Comparison of ENCODE assay signal across 15 cellular contexts in the genomic region with DNA sequence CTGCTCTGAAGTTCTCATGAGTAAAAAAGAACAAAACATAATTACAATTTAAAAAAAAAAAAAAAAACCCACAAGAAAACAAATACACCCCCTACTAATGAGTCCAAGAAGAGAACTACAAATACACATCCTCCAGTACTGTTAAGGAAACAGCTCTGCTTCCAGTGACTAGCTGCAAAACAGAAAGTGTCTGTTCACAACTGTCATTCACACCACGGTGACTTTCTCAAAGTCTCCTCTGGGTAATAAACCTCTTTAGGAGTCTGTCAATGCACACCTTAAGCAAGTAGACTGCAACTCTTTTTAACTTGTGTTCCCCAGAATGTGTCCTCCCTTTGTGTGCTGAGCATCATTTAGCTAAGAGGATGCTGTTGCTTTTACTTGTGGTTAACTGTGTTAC. TPM values are rescaled to one million over a fixed set of nuclear protein-coding genes. Genes with fewer than 3 reads are reported as not detected.
DNase-seq lines count a peak whose midpoint lies in the region; ATAC-seq and TF ChIP-seq lines count a peak whose summit lies in the region.
"Had no signal": no experiment of that assay in that cellular context is flagged by ENCODE, and none has a peak within 500 bp of the region (broad histone marks: within the 10 kb centered on the region; RNA-seq: fewer than 3 reads in every experiment).

No MANE protein-coding gene starts in this region.

- no peaks in the 10 kb centered on the region for H3K27me3 ChIP-seq in BE2C
- no peaks in the 10 kb centered on the region for H3K27me3 ChIP-seq in thyroid gland

- no peak overlapping the region for H3K27ac ChIP-seq in thyroid gland
- no peak overlapping the region for H3K27ac ChIP-seq in substantia nigra (ENCODE audit: low read depth, low read length, poor library complexity, severe bottlenecking)
- H3K27ac ChIP-seq: C4-2B had no signal

- WGBS in thyroid gland, 2 donors, result 59 to 66% methylated on average over 1 of the region's 1 CpG

- intact Hi-C loops in left ventricle myocardium superior (cut with micrococcal nuclease), result no loop called here
- intact Hi-C loops in left cardiac atrium (cut with DNase I), result no loop called here
- intact Hi-C loops in thyroid gland (cut with DNase I), result no loop called here

- no peak for TF ChIP-seq CTCF in BE2C (IDR thresholded peaks at IDR 0.05; ENCODE audit: low read depth, low read length)
- no peak for TF ChIP-seq CTCF in thyroid gland (IDR thresholded peaks at IDR 0.05)

- H3K27me3 Mint-ChIP-seq in T-helper 1 cell treated with Interleukin-12 subunit alpha and Interleukin-12 subunit beta and Interleukin-4 antibody, amounts not matched to agents 30 μg/mL and 1 μg/mL, for 36 hours (ENCODE audit: low read depth), result no peaks in the 10 kb centered on the region

- H3K4me1 ChIP-seq in BE2C (no peaks in the 10 kb centered on the region; the same call in 1 of the 2 replicates), thyroid gland (peaks cover 63 to 66% of the 10 kb centered on the region in 2 donors)

- H3K36me3 ChIP-seq in BE2C (peaks cover 46% of the 10 kb centered on the region), thyroid gland (no peaks in the 10 kb centered on the region)

- no peaks in the 10 kb centered on the region for H3K9me3 Mint-ChIP-seq in T-helper 1 cell treated with Interleukin-12 subunit alpha and Interleukin-12 subunit beta and Interleukin-4 antibody, amounts not matched to agents 30 μg/mL and 1 μg/mL, for 36 hours
- no peaks in the 10 kb centered on the region for H3K9me3 Mint-ChIP-seq in stimulated activated effector memory CD8-positive, alpha-beta T cell treated with anti-CD3 and anti-CD28 coated beads, Interleukin-12 subunit alpha, Interleukin-12 subunit beta, amount 100 ng/mL, for 72 hours
- H3K9me3 Mint-ChIP-seq: nephron had no signal

- peak overlapping the region; percentile 71 for H3K27ac Mint-ChIP-seq in T-helper 1 cell treated with Interleukin-12 subunit alpha and Interleukin-12 subunit beta and Interleukin-4 antibody, amounts not matched to agents 30 μg/mL and 1 μg/mL, for 36 hours
- H3K27ac Mint-ChIP-seq in stimulated activated effector memory CD8-positive, alpha-beta T cell treated with anti-CD3 and anti-CD28 coated beads, Interleukin-12 subunit alpha, Interleukin-12 subunit beta, amount 100 ng/mL, for 72 hours, result peak overlapping the region; percentile 8
- H3K27ac Mint-ChIP-seq: nephron had no signal

- peaks cover 55% of the 10 kb centered on the region for H3K4me1 Mint-ChIP-seq in T-helper 1 cell treated with Interleukin-12 subunit alpha and Interleukin-12 subunit beta and Interleukin-4 antibody, amounts not matched to agents 30 μg/mL and 1 μg/mL, for 36 hours (ENCODE audit: low read depth)
- peaks cover 82% of the 10 kb centered on the region for H3K4me1 Mint-ChIP-seq in stimulated activated effector memory CD8-positive, alpha-beta T cell treated with anti-CD3 and anti-CD28 coated beads, Interleukin-12 subunit alpha, Interleukin-12 subunit beta, amount 100 ng/mL, for 72 hours

- H3K9me3 ChIP-seq in BE2C, result no peaks in the 10 kb centered on the region
- no peaks in the 10 kb centered on the region for H3K9me3 ChIP-seq in thyroid gland

- H3K4me3 ChIP-seq in BE2C (ENCODE audit: low read depth, low read length) (no peak overlapping the region), thyroid gland (replicated peaks in 1 of 3) (no peak overlapping the region)

- DNase-seq in left ventricle myocardium superior (no peak), left cardiac atrium (no peak), BE2C (no peak), thyroid gland (no peak), substantia nigra (lab: John Stamatoyannopoulos, UW) (no peak)
- DNase-seq in stimulated activated effector memory CD8-positive, alpha-beta T cell treated with anti-CD3 and anti-CD28 coated beads, Interleukin-12 subunit alpha, Interleukin-12 subunit beta, amount 100 ng/mL, for 72 hours (ENCODE audit: low spot score in 2 of 2), result no peak
- DNase-seq: activated T-cell treated with anti-CD3 and anti-CD28 coated beads, Interleukin-2, amount 50 U/mL, for 1 hour; NCI-H146; NK-92 treated with Interleukin-12 subunit alpha and Interleukin-12 subunit beta, amount 100 ng/mL, for 24 hours; stimulated activated naive CD4-positive, alpha-beta T cell had no signal

- ATAC-seq in left ventricle myocardium superior (peak; percentile 12), left cardiac atrium (no peak), GM21723 (IDR thresholded peaks at IDR 0.05; ENCODE audit: unreplicated experiment) (peak; percentile 63)
- ATAC-seq in stimulated activated effector memory CD8-positive, alpha-beta T cell treated with anti-CD3 and anti-CD28 coated beads, Interleukin-12 subunit alpha, Interleukin-12 subunit beta, amount 100 ng/mL, for 72 hours, result peak; percentile 55
- ATAC-seq: esophagus mucosa had no signal

- H3K36me3 Mint-ChIP-seq in T-helper 1 cell treated with Interleukin-12 subunit alpha and Interleukin-12 subunit beta and Interleukin-4 antibody, amounts not matched to agents 30 μg/mL and 1 μg/mL, for 36 hours (ENCODE audit: low read depth), result peaks cover 47% of the 10 kb centered on the region
- peaks cover 88% of the 10 kb centered on the region for H3K36me3 Mint-ChIP-seq in stimulated activated effector memory CD8-positive, alpha-beta T cell treated with anti-CD3 and anti-CD28 coated beads, Interleukin-12 subunit alpha, Interleukin-12 subunit beta, amount 100 ng/mL, for 72 hours

- H3K4me3 Mint-ChIP-seq in T-helper 1 cell treated with Interleukin-12 subunit alpha and Interleukin-12 subunit beta and Interleukin-4 antibody, amounts not matched to agents 30 μg/mL and 1 μg/mL, for 36 hours, result peak overlapping the region; percentile 4
- H3K4me3 Mint-ChIP-seq in stimulated activated effector memory CD8-positive, alpha-beta T cell treated with anti-CD3 and anti-CD28 coated beads, Interleukin-12 subunit alpha, Interleukin-12 subunit beta, amount 100 ng/mL, for 72 hours, result peak overlapping the region; percentile 6
- H3K4me3 Mint-ChIP-seq: nephron had no signal

- no peak for TF ChIP-seq POLR2A in thyroid gland (IDR thresholded peaks at IDR 0.05)

RNA-seq across cellular contexts. Expression of a gene that starts 6.2 kb away (rescaled TPM):
- 145 TPM for total RNA-seq in left ventricle myocardium superior
- total RNA-seq in left cardiac atrium, result 100 to 1,000 TPM; 105 to 135 TPM
- polyA plus RNA-seq in BE2C (2012; ENCODE audit: insufficient read depth, insufficient read length, low read depth), result 137 TPM
- 100 to 1,000 TPM; 169 to 300 (median 231) TPM for total RNA-seq in thyroid gland

RNA-seq across cellular contexts. Expression of a gene that starts 54.7 kb away (rescaled TPM):
- total RNA-seq in left ventricle myocardium superior, result 26.6 TPM
- 10 to 100 TPM; 28.5 to 39.6 TPM for total RNA-seq in left cardiac atrium
- polyA plus RNA-seq in BE2C (2012; ENCODE audit: insufficient read depth, insufficient read length, low read depth), result 54.1 TPM
- 10 to 100 TPM; 54.5 to 82.6 (median 76.5) TPM for total RNA-seq in thyroid gland

Comparison
In these comparisons a context has a peak if more than half of its experiments do, and no peak if none do; other contexts are left out.
1. ATAC-seq: peak in left ventricle myocardium superior (single experiment), GM21723 (single experiment) and stimulated activated effector memory CD8-positive, alpha-beta T cell treated with anti-CD3 and anti-CD28 coated beads, Interleukin-12 subunit alpha, Interleukin-12 subunit beta, amount 100 ng/mL, for 72 hours (single experiment); none in left cardiac atrium (0 of 2).